Comparison of ENCODE assay signal across 8 cellular contexts in the genomic region with DNA sequence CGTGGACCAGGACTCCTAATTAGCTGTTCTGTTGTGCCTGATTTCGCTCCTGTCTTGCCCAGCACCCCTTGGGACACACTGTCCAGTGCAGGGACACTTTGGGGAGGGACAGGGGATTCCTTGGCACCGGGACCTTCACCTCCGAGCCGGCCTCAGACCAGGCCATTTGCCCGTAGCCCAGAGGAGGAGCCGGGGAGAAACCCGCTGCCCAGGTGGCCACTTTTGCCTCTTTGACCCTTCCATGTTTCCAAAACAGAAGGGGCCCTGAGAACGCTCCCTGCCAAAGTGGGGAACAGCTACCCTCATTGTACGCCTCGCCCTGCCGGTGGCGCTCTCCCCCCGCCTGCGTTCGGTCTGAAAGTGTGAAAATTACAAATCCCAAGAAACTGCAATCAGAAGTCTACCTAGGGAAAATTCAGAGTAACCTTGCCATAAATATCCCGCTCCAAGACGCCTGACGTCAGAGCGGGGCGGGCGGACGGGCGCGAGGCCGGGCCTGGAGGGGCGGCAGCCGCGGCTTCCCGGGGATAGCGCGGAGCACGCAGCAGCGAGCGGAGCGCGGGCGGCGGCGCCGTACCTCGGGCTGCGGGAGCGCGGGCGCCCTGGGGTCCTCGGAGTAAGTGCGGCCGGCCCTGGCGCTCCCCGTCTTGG. TPM values are rescaled to one million over a fixed set of nuclear protein-coding genes. Genes with fewer than 3 reads are reported as not detected.
DNase-seq lines count a peak whose midpoint lies in the region; ATAC-seq and TF ChIP-seq lines count a peak whose summit lies in the region.

A gene (plus strand): TSS at position 527 of the 651 bp plus-strand sequence. CDS start 63,927 bp downstream, outside the sequence.

- H3K23ac ChIP-seq in neuronal stem cell (ENCODE audit: low read depth, low read length, poor library complexity) = no peak within 1 kb of the TSS

- no peak within 1 kb of the TSS for H4K8ac ChIP-seq in neuronal stem cell (ENCODE audit: low read depth, low read length)

- H3K4me1 ChIP-seq in SJSA1 (replicated peaks) (0 out of 2 replicates have a peak, but pooled peaks cover 6% of the 10 kb centered on the region), gastroesophageal sphincter (peaks cover 5 to 52% (median 21%) of the 10 kb centered on the region in 3 donors), neuronal stem cell (ENCODE audit: control insufficient read depth in 2 of 2, insufficient read depth in 1 of 2, low read depth in 1 of 2, low read length in 2 of 2) (peaks cover 0 to 4% of the 10 kb centered on the region in 2 donors)

- H3K9ac ChIP-seq in neuronal stem cell (ENCODE audit: low read depth, low read length, poor library complexity) = peak within 1 kb of the TSS; percentile 63

- 6 to 9% methylated on average over 6 to 7 of the region's 51 CpGs for WGBS in gastroesophageal sphincter (ENCODE audit: low coverage in 1 of 2), 2 donors
- WGBS in neuronal stem cell (ENCODE audit: extremely low coverage in 2 of 2, insufficient read length in 2 of 2, insufficient replicate concordance in 1 of 2), 2 donors = no CpG with 5 or more reads among the region's 51 CpGs

- no peak within 1 kb of the TSS for H4K91ac ChIP-seq in neuronal stem cell (ENCODE audit: low read depth, low read length, poor library complexity)

- H3K27ac ChIP-seq in SJSA1 (no peak within 1 kb of the TSS), gastroesophageal sphincter (peak within 1 kb of the TSS; percentile 92 to 99 (median 98)), neuronal stem cell (replicated peaks; ENCODE audit: low read length) (no peak within 1 kb of the TSS)

- no peak within 1 kb of the TSS for H2BK5ac ChIP-seq in neuronal stem cell (ENCODE audit: low read length)

- H3K14ac ChIP-seq in neuronal stem cell (ENCODE audit: low read length) = peak within 1 kb of the TSS; percentile 14

- no peak for TF ChIP-seq EP300 in gastroesophageal sphincter (IDR thresholded peaks at IDR 0.05)

- TF ChIP-seq POLR2A in gastroesophageal sphincter (IDR thresholded peaks at IDR 0.05) = peak; percentile 93 to 94

- H3K4ac ChIP-seq in neuronal stem cell (ENCODE audit: low read length) = no peak within 1 kb of the TSS

- peak within 1 kb of the TSS; percentile 94 for H2AFZ ChIP-seq in neuronal stem cell (ENCODE audit: low read length)

- H3K36me3 ChIP-seq in SJSA1 = no peaks in the 10 kb centered on the region
- H3K36me3 ChIP-seq in gastroesophageal sphincter = no peaks in the 10 kb centered on the region
- H3K36me3 ChIP-seq in neuronal stem cell (replicated peaks in 1 of 2; ENCODE audit: control insufficient read depth in 2 of 2, insufficient read depth in 2 of 2, low read length in 2 of 2) = no peaks in the 10 kb centered on the region

- H3K27me3 ChIP-seq in SJSA1 (replicated peaks) (peaks cover 12% of the 10 kb centered on the region), gastroesophageal sphincter (no peaks in the 10 kb centered on the region), neuronal stem cell (ENCODE audit: control insufficient read depth in 3 of 3, insufficient read depth in 3 of 3, low read depth in 1 of 3, low read length in 3 of 3) (peaks cover 0 to 49% (median 5%) of the 10 kb centered on the region in 3 experiments)

- H2BK120ac ChIP-seq in neuronal stem cell (ENCODE audit: low read depth, low read length) = peak within 1 kb of the TSS; percentile 62

- peak; percentile 48 for DNase-seq in EL
- DNase-seq in SJSA1 (ENCODE audit: low read depth in 1 of 2, low spot score in 2 of 2) = peak in 1 of 2 experiments; percentile 4
- DNase-seq in neuronal stem cell (ENCODE audit: low spot score) = peak; percentile 43
- no peak for DNase-seq in activated CD4-positive, alpha-beta T cell treated with anti-CD3 and anti-CD28 coated beads, Interleukin-2, amount 50 U/mL, for 4 hours

- no peak within 1 kb of the TSS for H2AK5ac ChIP-seq in neuronal stem cell (ENCODE audit: low read depth, low read length)

- no peaks in the 10 kb centered on the region for H3K79me1 ChIP-seq in neuronal stem cell (ENCODE audit: low read depth, low read length)

- peak within 1 kb of the TSS; percentile 92 for H3K18ac ChIP-seq in neuronal stem cell (ENCODE audit: low read length)

- H2BK12ac ChIP-seq in neuronal stem cell (ENCODE audit: low read length) = no peak within 1 kb of the TSS

- peak in 2 of 4 experiments; percentile 1 to 46 for TF ChIP-seq CTCF in gastroesophageal sphincter (IDR thresholded peaks at IDR 0.05)

- H3K4me3 ChIP-seq in SJSA1 (peak within 1 kb of the TSS; percentile 14; the same call in 1 of the 2 replicates), gastroesophageal sphincter (peak within 1 kb of the TSS; percentile 79 to 84), neuronal stem cell (ENCODE audit: low read length in 2 of 2) (peak within 1 kb of the TSS; percentile 28 to 79)

- H3K9me3 ChIP-seq in SJSA1 (replicated peaks) = no peaks in the 10 kb centered on the region
- H3K9me3 ChIP-seq in gastroesophageal sphincter = no peaks in the 10 kb centered on the region
- no peaks in the 10 kb centered on the region for H3K9me3 ChIP-seq in neuronal stem cell (replicated peaks in 1 of 2; ENCODE audit: control insufficient read depth in 2 of 2, insufficient read depth in 1 of 2, low read depth in 1 of 2, low read length in 2 of 2)

- H3K4me2 ChIP-seq in neuronal stem cell (ENCODE audit: insufficient read depth, low read length, poor library complexity, severe bottlenecking) = peak within 1 kb of the TSS; percentile 84

- H2BK15ac ChIP-seq in neuronal stem cell (ENCODE audit: low read length) = no peak within 1 kb of the TSS

- peak; percentile 89 for ATAC-seq in gastroesophageal sphincter
- ATAC-seq in HG03460 (IDR thresholded peaks at IDR 0.05; ENCODE audit: unreplicated experiment) = no peak
- no peak for ATAC-seq in HG03159 (IDR thresholded peaks at IDR 0.05; ENCODE audit: unreplicated experiment)
- no peak for ATAC-seq in HG02973 (IDR thresholded peaks at IDR 0.05; ENCODE audit: unreplicated experiment)

RNA-seq across cellular contexts. Expression of the gene that starts here (rescaled TPM):
- 0.29 TPM in 1 of 2 replicates, not detected in the other for total RNA-seq in SJSA1 (2014; rRNA removed; shearing (Covaris generic))
- total RNA-seq in gastroesophageal sphincter = 100 to 1,000 TPM; 200 to 373 (median 270) TPM
- 2.6 TPM for polyA plus RNA-seq in neuronal stem cell (2013, experiment 1 of 2)
- polyA plus RNA-seq in neuronal stem cell (2013, experiment 2 of 2) = 2.5 TPM

Comparison
In these comparisons a context has a peak if more than half of its experiments do, and no peak if none do; other contexts are left out.
1. RNA of the gene that starts here (total RNA-seq): 200 to 373 TPM in gastroesophageal sphincter; 0.29 TPM in SJSA1; every median in the first group is over 100 times any median in the second.
2. DNase-seq: peak in EL (single experiment) and neuronal stem cell (single experiment); none in activated CD4-positive, alpha-beta T cell treated with anti-CD3 and anti-CD28 coated beads, Interleukin-2, amount 50 U/mL, for 4 hours (0 of 2).
3. H3K27ac ChIP-seq: peak in gastroesophageal sphincter (4 of 4); none in SJSA1 (single experiment) and neuronal stem cell (single experiment).
4. H3K4me3 ChIP-seq: peak in every context shown above with its lines; median percentile 82 in gastroesophageal sphincter; 54 in neuronal stem cell; 14 in SJSA1.